13 cellular contexts compared by ENCODE assay signal in genomic region chr13:99041788-99042187, GRCh38.
DNase-seq lines count a peak whose midpoint lies in the region; ATAC-seq, FAIRE-seq and TF ChIP-seq lines count a peak whose summit lies in the region.
"Had no signal": no experiment of that assay in that cellular context is flagged by ENCODE, and none has a peak within 500 bp of the region (broad histone marks: within the 10 kb centered on the region; RNA-seq: fewer than 3 reads in every experiment).

No MANE protein-coding gene starts in this region.

- no peak for FAIRE-seq in K562 (lab: Jason Lieb, UNC)
- FAIRE-seq: islet of Langerhans had no signal

- H3K4me2 ChIP-seq in K562 (ENCODE audit: insufficient read depth, low read length), result no peak overlapping the region

- H2AFZ ChIP-seq in K562 (ENCODE audit: low read depth, low read length), result no peak overlapping the region

- no peak for DNase-seq in K562 (ENCODE audit: extremely low read depth in 1 of 4, low spot score in 3 of 4)
- no peak for DNase-seq in foreskin fibroblast
- DNase-seq in NCI-H128 (lab: John Stamatoyannopoulos, UW; ENCODE audit: unreplicated experiment), result no peak
- DNase-seq in mucosa of descending colon, result no peak
- no peak for DNase-seq in SK-N-DZ (ENCODE audit: low spot score)
- DNase-seq: activated CD8-positive, alpha-beta memory T cell treated with anti-CD3 and anti-CD28 coated beads for 24 hours; adrenal gland; stimulated activated CD4-positive, alpha-beta T cell treated with anti-CD3 and anti-CD28 coated beads, Interleukin-4, amount 100 ng/mL, for 4 hours; T-helper 9 cell had no signal

- H3K4me1 ChIP-seq in K562 (replicated peaks in 1 of 2; ENCODE audit: control insufficient read depth in 2 of 2, insufficient read depth in 2 of 2, low read length in 2 of 2) (peaks cover 0 to 26% of the 10 kb centered on the region in 2 experiments; a peak in 3 of 5 replicates), mucosa of descending colon (ENCODE audit: low read depth) (peaks cover 8% of the 10 kb centered on the region)

- H4K20me1 ChIP-seq in K562 (replicated peaks; ENCODE audit: control insufficient read depth, insufficient read depth, low read length), result no peaks in the 10 kb centered on the region

- TF ChIP-seq EP300 in K562 (IDR thresholded peaks at IDR 0.05; ENCODE audit: low read length), result no peak

- TF ChIP-seq RAD21 in K562 (CRISPR knock-in tag; conservative IDR thresholded peaks at IDR 0.05 in 1 of 2, IDR thresholded peaks at IDR 0.05 in 1 of 2), result no peak

- H3K9me3 ChIP-seq in K562 (replicated peaks; ENCODE audit: control insufficient read depth, insufficient read depth, low read depth, low read length) (no peaks in the 10 kb centered on the region), mucosa of descending colon (no peaks in the 10 kb centered on the region)
- H3K9me3 ChIP-seq: adrenal gland had no signal

- BruUV-seq in K562 (replicated peaks; lab: Mats Ljungman, UMichigan), result no TSS peak

- H3K36me3 ChIP-seq in K562 (ENCODE audit: control insufficient read depth, insufficient read depth, low read length) (no peaks in the 10 kb centered on the region; the same call in 2 of the 3 replicates), mucosa of descending colon (ENCODE audit: low read depth) (no peaks in the 10 kb centered on the region)
- H3K36me3 ChIP-seq: adrenal gland had no signal

- TF ChIP-seq CTCF in K562 (IDR thresholded peaks at IDR 0.05 in 2 of 3, conservative IDR thresholded peaks at IDR 0.05 in 1 of 3; ENCODE audit: insufficient read depth in 2 of 3, low read depth in 1 of 3, low read length in 3 of 3) (no peak), foreskin fibroblast (IDR thresholded peaks at IDR 0.05; ENCODE audit: low read depth, low read length) (no peak), mucosa of descending colon (IDR thresholded peaks at IDR 0.05) (no peak)

- in situ Hi-C loops in K562 (cut with MboI), result no loop called here

- H3K9ac ChIP-seq in K562 (ENCODE audit: insufficient read depth in 1 of 2, low read depth in 2 of 2, low read length in 2 of 2), result no peak overlapping the region

- no peaks in the 10 kb centered on the region for H3K9me1 ChIP-seq in K562 (ENCODE audit: control insufficient read depth, insufficient read depth, low read length)

- H3K79me2 ChIP-seq in K562 (ENCODE audit: control insufficient read depth, insufficient read depth, low read length), result peaks cover 7% of the 10 kb centered on the region; the same call in 2 of the 3 replicates

- 28% methylated on average over 5 of the region's 5 CpGs for WGBS in K562 (ENCODE audit: insufficient coverage, low coverage, missing lambda C conversion rate)

- H3K27me3 ChIP-seq in K562 (ENCODE audit: control insufficient read depth in 2 of 2, insufficient read depth in 2 of 2, low read length in 2 of 2), result no peaks in the 10 kb centered on the region
- H3K27me3 ChIP-seq: adrenal gland had no signal

- CTCF ChIA-PET in K562 (lab: Yijun Ruan, JAX; ENCODE audit: low intra/inter-chr PET ratio), result no interaction called here

- intact Hi-C loops in K562 (cut with micrococcal nuclease), result no loop called here
- intact Hi-C loops in mucosa of descending colon (cut with DNase I, micrococcal nuclease), result no loop called here

- H3K4me3 ChIP-seq in K562 (no peak overlapping the region), foreskin fibroblast (ENCODE audit: low read depth in 1 of 2, low read length in 2 of 2) (no peak overlapping the region), mucosa of descending colon (no peak overlapping the region)
- H3K4me3 ChIP-seq: adrenal gland had no signal

- no peak overlapping the region for H3K27ac ChIP-seq in K562 (ENCODE audit: extremely low read depth, low read depth, low read length)
- H3K27ac ChIP-seq: adrenal gland had no signal

- ATAC-seq in GM18517 (IDR thresholded peaks at IDR 0.05; ENCODE audit: unreplicated experiment) (peak; percentile 51), GM21529 (IDR thresholded peaks at IDR 0.05; ENCODE audit: unreplicated experiment) (peak; percentile 33), HG03175 (IDR thresholded peaks at IDR 0.05; ENCODE audit: unreplicated experiment) (peak; percentile 62), K562 (no peak; the same call in 2 of the 3 replicates), mucosa of descending colon (no peak)

- POLR2A ChIA-PET in K562 (lab: Yijun Ruan, JAX), result no interaction called here

- TF ChIP-seq POLR2A in K562 (conservative IDR thresholded peaks at IDR 0.05), result no peak

TF ChIP-seq in K562, 482 proteins besides CTCF, POLR2A, EP300 and RAD21:
- TF ChIP-seq, protein P1, sequence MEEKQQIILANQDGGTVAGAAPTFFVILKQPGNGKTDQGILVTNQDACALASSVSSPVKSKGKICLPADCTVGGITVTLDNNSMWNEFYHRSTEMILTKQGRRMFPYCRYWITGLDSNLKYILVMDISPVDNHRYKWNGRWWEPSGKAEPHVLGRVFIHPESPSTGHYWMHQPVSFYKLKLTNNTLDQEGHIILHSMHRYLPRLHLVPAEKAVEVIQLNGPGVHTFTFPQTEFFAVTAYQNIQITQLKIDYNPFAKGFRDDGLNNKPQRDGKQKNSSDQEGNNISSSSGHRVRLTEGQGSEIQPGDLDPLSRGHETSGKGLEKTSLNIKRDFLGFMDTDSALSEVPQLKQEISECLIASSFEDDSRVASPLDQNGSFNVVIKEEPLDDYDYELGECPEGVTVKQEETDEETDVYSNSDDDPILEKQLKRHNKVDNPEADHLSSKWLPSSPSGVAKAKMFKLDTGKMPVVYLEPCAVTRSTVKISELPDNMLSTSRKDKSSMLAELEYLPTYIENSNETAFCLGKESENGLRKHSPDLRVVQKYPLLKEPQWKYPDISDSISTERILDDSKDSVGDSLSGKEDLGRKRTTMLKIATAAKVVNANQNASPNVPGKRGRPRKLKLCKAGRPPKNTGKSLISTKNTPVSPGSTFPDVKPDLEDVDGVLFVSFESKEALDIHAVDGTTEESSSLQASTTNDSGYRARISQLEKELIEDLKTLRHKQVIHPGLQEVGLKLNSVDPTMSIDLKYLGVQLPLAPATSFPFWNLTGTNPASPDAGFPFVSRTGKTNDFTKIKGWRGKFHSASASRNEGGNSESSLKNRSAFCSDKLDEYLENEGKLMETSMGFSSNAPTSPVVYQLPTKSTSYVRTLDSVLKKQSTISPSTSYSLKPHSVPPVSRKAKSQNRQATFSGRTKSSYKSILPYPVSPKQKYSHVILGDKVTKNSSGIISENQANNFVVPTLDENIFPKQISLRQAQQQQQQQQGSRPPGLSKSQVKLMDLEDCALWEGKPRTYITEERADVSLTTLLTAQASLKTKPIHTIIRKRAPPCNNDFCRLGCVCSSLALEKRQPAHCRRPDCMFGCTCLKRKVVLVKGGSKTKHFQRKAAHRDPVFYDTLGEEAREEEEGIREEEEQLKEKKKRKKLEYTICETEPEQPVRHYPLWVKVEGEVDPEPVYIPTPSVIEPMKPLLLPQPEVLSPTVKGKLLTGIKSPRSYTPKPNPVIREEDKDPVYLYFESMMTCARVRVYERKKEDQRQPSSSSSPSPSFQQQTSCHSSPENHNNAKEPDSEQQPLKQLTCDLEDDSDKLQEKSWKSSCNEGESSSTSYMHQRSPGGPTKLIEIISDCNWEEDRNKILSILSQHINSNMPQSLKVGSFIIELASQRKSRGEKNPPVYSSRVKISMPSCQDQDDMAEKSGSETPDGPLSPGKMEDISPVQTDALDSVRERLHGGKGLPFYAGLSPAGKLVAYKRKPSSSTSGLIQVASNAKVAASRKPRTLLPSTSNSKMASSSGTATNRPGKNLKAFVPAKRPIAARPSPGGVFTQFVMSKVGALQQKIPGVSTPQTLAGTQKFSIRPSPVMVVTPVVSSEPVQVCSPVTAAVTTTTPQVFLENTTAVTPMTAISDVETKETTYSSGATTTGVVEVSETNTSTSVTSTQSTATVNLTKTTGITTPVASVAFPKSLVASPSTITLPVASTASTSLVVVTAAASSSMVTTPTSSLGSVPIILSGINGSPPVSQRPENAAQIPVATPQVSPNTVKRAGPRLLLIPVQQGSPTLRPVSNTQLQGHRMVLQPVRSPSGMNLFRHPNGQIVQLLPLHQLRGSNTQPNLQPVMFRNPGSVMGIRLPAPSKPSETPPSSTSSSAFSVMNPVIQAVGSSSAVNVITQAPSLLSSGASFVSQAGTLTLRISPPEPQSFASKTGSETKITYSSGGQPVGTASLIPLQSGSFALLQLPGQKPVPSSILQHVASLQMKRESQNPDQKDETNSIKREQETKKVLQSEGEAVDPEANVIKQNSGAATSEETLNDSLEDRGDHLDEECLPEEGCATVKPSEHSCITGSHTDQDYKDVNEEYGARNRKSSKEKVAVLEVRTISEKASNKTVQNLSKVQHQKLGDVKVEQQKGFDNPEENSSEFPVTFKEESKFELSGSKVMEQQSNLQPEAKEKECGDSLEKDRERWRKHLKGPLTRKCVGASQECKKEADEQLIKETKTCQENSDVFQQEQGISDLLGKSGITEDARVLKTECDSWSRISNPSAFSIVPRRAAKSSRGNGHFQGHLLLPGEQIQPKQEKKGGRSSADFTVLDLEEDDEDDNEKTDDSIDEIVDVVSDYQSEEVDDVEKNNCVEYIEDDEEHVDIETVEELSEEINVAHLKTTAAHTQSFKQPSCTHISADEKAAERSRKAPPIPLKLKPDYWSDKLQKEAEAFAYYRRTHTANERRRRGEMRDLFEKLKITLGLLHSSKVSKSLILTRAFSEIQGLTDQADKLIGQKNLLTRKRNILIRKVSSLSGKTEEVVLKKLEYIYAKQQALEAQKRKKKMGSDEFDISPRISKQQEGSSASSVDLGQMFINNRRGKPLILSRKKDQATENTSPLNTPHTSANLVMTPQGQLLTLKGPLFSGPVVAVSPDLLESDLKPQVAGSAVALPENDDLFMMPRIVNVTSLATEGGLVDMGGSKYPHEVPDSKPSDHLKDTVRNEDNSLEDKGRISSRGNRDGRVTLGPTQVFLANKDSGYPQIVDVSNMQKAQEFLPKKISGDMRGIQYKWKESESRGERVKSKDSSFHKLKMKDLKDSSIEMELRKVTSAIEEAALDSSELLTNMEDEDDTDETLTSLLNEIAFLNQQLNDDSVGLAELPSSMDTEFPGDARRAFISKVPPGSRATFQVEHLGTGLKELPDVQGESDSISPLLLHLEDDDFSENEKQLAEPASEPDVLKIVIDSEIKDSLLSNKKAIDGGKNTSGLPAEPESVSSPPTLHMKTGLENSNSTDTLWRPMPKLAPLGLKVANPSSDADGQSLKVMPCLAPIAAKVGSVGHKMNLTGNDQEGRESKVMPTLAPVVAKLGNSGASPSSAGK (IDR thresholded peaks at IDR 0.05), result no peak
- TF ChIP-seq PHF8 (IDR thresholded peaks at IDR 0.05; ENCODE audit: borderline replicate concordance, low read length) (no peak), SREBF2 (CRISPR knock-in tag; IDR thresholded peaks at IDR 0.05) (no peak), ZNF133 (CRISPR knock-in tag; IDR thresholded peaks at IDR 0.05) (no peak), ZNF3 (CRISPR knock-in tag; IDR thresholded peaks at IDR 0.05) (no peak), POLR2H (tag; IDR thresholded peaks at IDR 0.05; ENCODE audit: low read depth) (no peak), NFIC (IDR thresholded peaks at IDR 0.05) (peak; percentile 21; the same call in 1 of the 2 replicates)

Comparison
In these comparisons a context has a peak if more than half of its experiments do, and no peak if none do; other contexts are left out.
1. ATAC-seq: peak in GM18517 (single experiment), GM21529 (single experiment) and HG03175 (single experiment); none in K562 (single experiment) and mucosa of descending colon (single experiment).